Comparison of ENCODE assay signal across 8 cellular contexts in genomic region chr1:8373547-8374270, GRCh38. TPM values are rescaled to one million over a fixed set of nuclear protein-coding genes. Genes with fewer than 3 reads are reported as not detected.
A peak's percentile ranks its signal among the peaks of the same experiment; 100 is the strongest.
DNase-seq lines count a peak whose midpoint lies in the region; ATAC-seq, FAIRE-seq and TF ChIP-seq lines count a peak whose summit lies in the region.

No MANE protein-coding gene starts in this region.

- CTCF ChIA-PET in HepG2 (lab: Yijun Ruan, JAX; ENCODE audit: low intra/inter-chr PET ratio, low total read pairs) = no interaction called here

- H2AFZ ChIP-seq in ACC112 (ENCODE audit: low read length, unreplicated experiment) (no peak overlapping the region), HepG2 (ENCODE audit: low read length) (no peak overlapping the region)

- TF ChIP-seq POLR2A in HepG2 (IDR thresholded peaks at IDR 0.05; ENCODE audit: insufficient read depth in 1 of 2, low read depth in 2 of 2, low read length in 2 of 2) = no peak

- no peak for TF ChIP-seq CTCF in HepG2 (CRISPR knock-in tag; IDR thresholded peaks at IDR 0.05)

- WGBS in HepG2 (ENCODE audit: low lambda C conversion rate) = 98% methylated on average over 17 of the region's 21 CpGs

- ATAC-seq in HepG2 (no peak), HG03378 (IDR thresholded peaks at IDR 0.05; ENCODE audit: unreplicated experiment) (no peak)

- TF ChIP-seq RAD21 in HepG2 (CRISPR knock-in tag; IDR thresholded peaks at IDR 0.05) = no peak

- H3K9ac ChIP-seq in HepG2 (ENCODE audit: insufficient read depth, low read depth, low read length) = no peak overlapping the region

- DNase-seq in NCI-H1092 treated with DMSO at 0.1 percent for 48 hours (lab: John Stamatoyannopoulos, UW) (peak; percentile 68), cerebellum (ENCODE audit: low spot score) (peak; percentile 58), HepG2 (ENCODE audit: low spot score) (no peak), stromal cell of bone marrow (ENCODE audit: low read depth) (peak; percentile 90), Kasumi-1 (lab: John Stamatoyannopoulos, UW) (no peak), DMS53 (lab: John Stamatoyannopoulos, UW) (no peak)

- H3K79me2 ChIP-seq in ACC112 (ENCODE audit: control insufficient read depth, insufficient read depth, low read length, unreplicated experiment) (peaks cover 68% of the 10 kb centered on the region), HepG2 (ENCODE audit: insufficient read depth, low read length) (peaks cover 34% of the 10 kb centered on the region)

- H3K9me3 ChIP-seq in HepG2 (ENCODE audit: low read length) = no peaks in the 10 kb centered on the region

- H3K36me3 ChIP-seq in ACC112 (ENCODE audit: insufficient read depth, low read length) = no peaks in the 10 kb centered on the region
- peaks cover 22 to 52% of the 10 kb centered on the region in 2 experiments for H3K36me3 ChIP-seq in HepG2 (replicated peaks in 1 of 2; ENCODE audit: control insufficient read depth in 1 of 2, insufficient read depth in 2 of 2, low read length in 2 of 2)

- H3K4me3 ChIP-seq in ACC112 (ENCODE audit: low read depth, low read length) (peak overlapping the region; percentile 61), HepG2 (replicated peaks in 1 of 3; ENCODE audit: insufficient read depth in 1 of 3, low read depth in 2 of 3, low read length in 3 of 3) (no peak overlapping the region)

- FAIRE-seq in HepG2 (lab: Jason Lieb, UNC) = no peak

- H3K27ac ChIP-seq in ACC112 (ENCODE audit: low read depth, low read length) = peak overlapping the region; percentile 91
- H3K27ac ChIP-seq in HepG2 (ENCODE audit: extremely low read length, insufficient read depth, low read length) = no peak overlapping the region

- TF ChIP-seq EP300 in HepG2 (IDR thresholded peaks at IDR 0.05; ENCODE audit: low read depth in 2 of 2, low read length in 2 of 2) (no peak), HepG2 (CRISPR knock-in tag; IDR thresholded peaks at IDR 0.05; ENCODE audit: borderline replicate concordance) (no peak)

- H4K20me1 ChIP-seq in HepG2 (ENCODE audit: insufficient read depth, low read length) = peaks cover 59% of the 10 kb centered on the region

- BruUV-seq in HepG2 (replicated peaks; lab: Mats Ljungman, UMichigan) = no TSS peak

- POLR2A ChIA-PET in HepG2 (lab: Yijun Ruan, JAX) = no interaction called here

- peaks cover 28% of the 10 kb centered on the region for H3K4me1 ChIP-seq in ACC112 (ENCODE audit: control insufficient read depth, insufficient read depth, low read length, unreplicated experiment)
- peaks cover 32% of the 10 kb centered on the region for H3K4me1 ChIP-seq in HepG2 (ENCODE audit: insufficient read depth, low read length)

- no peak overlapping the region for H3K4me2 ChIP-seq in HepG2 (ENCODE audit: low read depth, low read length)

- in situ Hi-C loops in HepG2 (cut with HindIII; ENCODE audit: extremely low pct_ligation_motif_present, low pct_unique_long_range_greater_than_20kb) = no loop called here

- H3K27me3 ChIP-seq in ACC112 (ENCODE audit: insufficient read depth, low read length) (no peaks in the 10 kb centered on the region), HepG2 (ENCODE audit: control insufficient read depth in 1 of 2, insufficient read depth in 2 of 2, low read length in 2 of 2) (no peaks in the 10 kb centered on the region)

- intact Hi-C loops in HepG2 (cut with micrococcal nuclease; ENCODE audit: unreplicated experiment) = loop anchor here (10.0 kb wide), 1 partner anchor 331 kb away; no protein-coding TSS in a partner anchor

TF ChIP-seq in HepG2, 621 proteins besides CTCF, POLR2A, EP300 and RAD21:
- no peak for TF ChIP-seq STAG1 (CRISPR knock-in tag; IDR thresholded peaks at IDR 0.05)
- TF ChIP-seq CBFB (CRISPR knock-in tag; IDR thresholded peaks at IDR 0.05) = no peak
- no peak for TF ChIP-seq PITX1 (CRISPR knock-in tag; IDR thresholded peaks at IDR 0.05)
- peak; percentile 63 for TF ChIP-seq RBM22 (optimal IDR thresholded peaks at IDR 0.05; ENCODE audit: low read length)
- TF ChIP-seq BRF2 (CRISPR knock-in tag; IDR thresholded peaks at IDR 0.05) = no peak

RNA-seq across cellular contexts. Expression of gene SLC45A1, which starts 55.8 kb away (rescaled TPM):
- total RNA-seq in cerebellum (4.2 TPM), HepG2 (2016; rRNA removed; fragmentation: Illumina TruSeq; extraction: Trizol) (not detected in 2 replicates)
- total RNA-seq in HepG2 (2016; cell fraction: cytosol; rRNA removed; fragmentation: Illumina TruSeq; extraction: Trizol; ENCODE audit: low read depth) = not detected in 2 replicates
- total RNA-seq in HepG2 (2016; cell fraction: insoluble cytoplasmic fraction; rRNA removed; fragmentation: Illumina TruSeq; extraction: Trizol) = not detected in 2 replicates
- not detected in 2 replicates for total RNA-seq in HepG2 (2016; cell fraction: membrane; rRNA removed; fragmentation: Illumina TruSeq; extraction: Trizol)
- total RNA-seq in HepG2 (2016; cell fraction: nucleus; rRNA removed; fragmentation: Illumina TruSeq; extraction: Trizol) = not detected in 2 replicates
- polyA plus RNA-seq in HepG2 (2011; rRNA removed) = 0.05 TPM in 1 of 2 replicates, not detected in the other
- polyA plus RNA-seq in HepG2 (2011; cell fraction: cytosol; rRNA removed) = 0.03 TPM in 1 of 2 replicates, not detected in the other
- 0.09 TPM in 1 of 2 replicates, not detected in the other for polyA plus RNA-seq in HepG2 (2011; cell fraction: nucleus; rRNA removed)
- polyA plus RNA-seq in HepG2 (2012) = not detected in 2 replicates
- polyA plus RNA-seq in HepG2 (2016; cell fraction: cytosol; fragmentation: Illumina TruSeq; extraction: Trizol; ENCODE audit: low read depth) = not detected in 2 replicates
- not detected in 2 replicates for polyA plus RNA-seq in HepG2 (2016; cell fraction: insoluble cytoplasmic fraction; fragmentation: Illumina TruSeq; extraction: Trizol; ENCODE audit: low read depth)
- not detected in 2 replicates for polyA plus RNA-seq in HepG2 (2016; cell fraction: membrane; fragmentation: Illumina TruSeq; extraction: Trizol; ENCODE audit: low read depth)
- not detected in 2 replicates for polyA plus RNA-seq in HepG2 (2016; cell fraction: nucleus; fragmentation: Illumina TruSeq; extraction: Trizol; ENCODE audit: insufficient read depth, low read depth)
- not detected in 2 replicates for polyA minus RNA-seq in HepG2 (2011; rRNA and poly(A)+ RNA removed; ENCODE audit: low replicate concordance)
- polyA minus RNA-seq in HepG2 (2011; cell fraction: cytosol; rRNA and poly(A)+ RNA removed) = not detected in 2 replicates
- not detected in 2 replicates for polyA minus RNA-seq in HepG2 (2011; cell fraction: nucleus; rRNA and poly(A)+ RNA removed)

Comparison
In these comparisons a context has a peak if more than half of its experiments do, and no peak if none do; other contexts are left out.
1. DNase-seq: peak in NCI-H1092 treated with DMSO at 0.1 percent for 48 hours (single experiment), cerebellum (single experiment) and stromal cell of bone marrow (single experiment); none in HepG2 (single experiment), Kasumi-1 (0 of 2) and DMS53 (single experiment).